ENCODE assay signal across 21 cellular contexts in genomic region chr2:45418532-45418931, GRCh38.
"Had no signal": no experiment of that assay in that cellular context is flagged by ENCODE, and none has a peak within 500 bp of the region (broad histone marks: within the 10 kb centered on the region; RNA-seq: fewer than 3 reads in every experiment).

No MANE protein-coding gene starts in this region.

- H3K9me3 ChIP-seq: MG63, SJCRH30 had no signal

- H3K27me3 ChIP-seq: MG63, SJCRH30 had no signal

- H3K27ac ChIP-seq: SJCRH30 had no signal

- H3K4me3 ChIP-seq: MG63, SJCRH30 had no signal

- DNase-seq: IMR-90, Karpas-422, KG1, MG63, NCI-H1092, NCI-H1105 treated with DMSO at 0.1 percent for 48 hours, NCI-H1417 treated with DMSO at 0.1 percent for 48 hours, NCI-H146, NCI-H1694 treated with DMSO at 0.1 percent for 48 hours, NCI-H1930, NCI-H2081, NCI-H2107, NCI-H2227 treated with DMSO at 0.1 percent for 48 hours, NCI-H524, NCI-H526 treated with DMSO at 0.1 percent for 48 hours, NCI-H748 treated with DMSO at 0.1 percent for 48 hours, RPMI8226, SHP77 treated with DMSO at 0.1 percent for 48 hours, SJCRH30 had no signal

- ATAC-seq: HepG2, SK-N-SH treated with all-trans-retinoic acid at 6 μM for 48 hours had no signal

- H3K4me1 ChIP-seq: SJCRH30 had no signal
